In genomic region chr12:6723607-6724408, GRCh38 we compare ENCODE assay signal across 8 cellular contexts. TPM values are rescaled to one million over a fixed set of nuclear protein-coding genes. Genes with fewer than 3 reads are reported as not detected.
DNase-seq lines count a peak whose midpoint lies in the region; ATAC-seq and TF ChIP-seq lines count a peak whose summit lies in the region.

Gene COPS7A, plus strand, starts transcription at chr12:6724046. Its CDS starts 611 bp downstream, at chr12:6724657.

- peak within 1 kb of the TSS; percentile 96 for H2AFZ ChIP-seq in ACC112 (ENCODE audit: low read length, unreplicated experiment)

- peak; percentile 91 for DNase-seq in NCI-H2196 treated with DMSO at 0.1 percent for 48 hours (lab: John Stamatoyannopoulos, UW; ENCODE audit: unreplicated experiment)
- peak; percentile 97 for DNase-seq in breast epithelium (ENCODE audit: low spot score in 2 of 2)

- H3K27ac ChIP-seq in ACC112 (ENCODE audit: low read depth, low read length) (peak within 1 kb of the TSS; percentile 78), VCaP (peak within 1 kb of the TSS; percentile 79), breast epithelium (peak within 1 kb of the TSS; percentile 88 to 91), iPS-18a (ENCODE audit: low read length) (peak within 1 kb of the TSS; percentile 67)

- H3K4me2 ChIP-seq in skeletal muscle satellite cell (ENCODE audit: low read length): peak within 1 kb of the TSS; percentile 88

- H3K27me3 ChIP-seq in ACC112 (ENCODE audit: insufficient read depth, low read length) (no peaks in the 10 kb centered on the region), breast epithelium (no peaks in the 10 kb centered on the region), iPS-18a (ENCODE audit: control insufficient read depth, insufficient read depth, low read length) (no peaks in the 10 kb centered on the region), skeletal muscle satellite cell (ENCODE audit: control insufficient read depth, insufficient read depth, low read length) (no peaks in the 10 kb centered on the region)

- H3K9me3 ChIP-seq in breast epithelium (no peaks in the 10 kb centered on the region), iPS-18a (ENCODE audit: control insufficient read depth, low read depth, low read length) (no peaks in the 10 kb centered on the region), skeletal muscle satellite cell (replicated peaks; ENCODE audit: low read length) (no peaks in the 10 kb centered on the region)

- peaks cover 14% of the 10 kb centered on the region for H3K79me2 ChIP-seq in ACC112 (ENCODE audit: control insufficient read depth, insufficient read depth, low read length, unreplicated experiment)

- no peaks in the 10 kb centered on the region for H3K36me3 ChIP-seq in ACC112 (ENCODE audit: insufficient read depth, low read length)
- peaks cover 8% of the 10 kb centered on the region for H3K36me3 ChIP-seq in breast epithelium
- peaks cover 9% of the 10 kb centered on the region for H3K36me3 ChIP-seq in iPS-18a (ENCODE audit: control insufficient read depth, low read depth, low read length)
- H3K36me3 ChIP-seq in skeletal muscle satellite cell (ENCODE audit: insufficient read depth, low read length): peaks cover 14% of the 10 kb centered on the region

- peak; percentile 30 for TF ChIP-seq POLR2A in breast epithelium (IDR thresholded peaks at IDR 0.05)

- TF ChIP-seq CTCF in VCaP (conservative IDR thresholded peaks at IDR 0.05): peak; percentile 12; the same call in 1 of the 2 replicates
- TF ChIP-seq CTCF in breast epithelium (IDR thresholded peaks at IDR 0.05): no peak

- H3K4me3 ChIP-seq in ACC112 (ENCODE audit: low read depth, low read length): peak within 1 kb of the TSS; percentile 89
- peak within 1 kb of the TSS; percentile 59 to 74 (median 72) for H3K4me3 ChIP-seq in breast epithelium
- peak within 1 kb of the TSS; percentile 73 for H3K4me3 ChIP-seq in iPS-18a (ENCODE audit: low read length)
- H3K4me3 ChIP-seq in skeletal muscle satellite cell (ENCODE audit: low read length): peak within 1 kb of the TSS; percentile 80

- H3K4me1 ChIP-seq in ACC112 (ENCODE audit: control insufficient read depth, insufficient read depth, low read length, unreplicated experiment) (peaks cover 10% of the 10 kb centered on the region), breast epithelium (peaks cover 6 to 7% of the 10 kb centered on the region in 2 donors), iPS-18a (ENCODE audit: control insufficient read depth, low read depth, low read length) (peaks cover 11% of the 10 kb centered on the region), skeletal muscle satellite cell (ENCODE audit: control insufficient read depth, insufficient read depth, low read length) (peaks cover 16% of the 10 kb centered on the region)

- intact Hi-C loops in breast epithelium (cut with DNase I; ENCODE audit: low total_unique reads): loop anchor here (2.0 kb wide), 1 partner anchor 35 kb away; the partner anchor contains the start of gene ZNF384

- H3K9ac ChIP-seq in iPS-18a (ENCODE audit: low read length) (peak within 1 kb of the TSS; percentile 74), skeletal muscle satellite cell (ENCODE audit: low read depth, low read length) (peak within 1 kb of the TSS; percentile 87)

- ATAC-seq in GM18870 (IDR thresholded peaks at IDR 0.05; ENCODE audit: unreplicated experiment): peak; percentile 83
- peak; percentile 94 for ATAC-seq in HG03135 (IDR thresholded peaks at IDR 0.05; ENCODE audit: unreplicated experiment)

RNA-seq across cellular contexts. Expression of gene COPS7A, which starts in this region (rescaled TPM):
- total RNA-seq in breast epithelium: 10 to 100 TPM; 52.1 to 72.2 (median 59.9) TPM
- 95.3 and 114 TPM in 2 replicates for total RNA-seq in skeletal muscle satellite cell (2012; rRNA removed)

Comparison
In these comparisons a context has a peak if more than half of its experiments do, and no peak if none do; other contexts are left out.
1. Peak in every context shown above with its lines: DNase-seq, ATAC-seq, H3K4me3 ChIP-seq and H3K27ac ChIP-seq.